Comparison of ENCODE assay signal across 9 cellular contexts in the genomic region with DNA sequence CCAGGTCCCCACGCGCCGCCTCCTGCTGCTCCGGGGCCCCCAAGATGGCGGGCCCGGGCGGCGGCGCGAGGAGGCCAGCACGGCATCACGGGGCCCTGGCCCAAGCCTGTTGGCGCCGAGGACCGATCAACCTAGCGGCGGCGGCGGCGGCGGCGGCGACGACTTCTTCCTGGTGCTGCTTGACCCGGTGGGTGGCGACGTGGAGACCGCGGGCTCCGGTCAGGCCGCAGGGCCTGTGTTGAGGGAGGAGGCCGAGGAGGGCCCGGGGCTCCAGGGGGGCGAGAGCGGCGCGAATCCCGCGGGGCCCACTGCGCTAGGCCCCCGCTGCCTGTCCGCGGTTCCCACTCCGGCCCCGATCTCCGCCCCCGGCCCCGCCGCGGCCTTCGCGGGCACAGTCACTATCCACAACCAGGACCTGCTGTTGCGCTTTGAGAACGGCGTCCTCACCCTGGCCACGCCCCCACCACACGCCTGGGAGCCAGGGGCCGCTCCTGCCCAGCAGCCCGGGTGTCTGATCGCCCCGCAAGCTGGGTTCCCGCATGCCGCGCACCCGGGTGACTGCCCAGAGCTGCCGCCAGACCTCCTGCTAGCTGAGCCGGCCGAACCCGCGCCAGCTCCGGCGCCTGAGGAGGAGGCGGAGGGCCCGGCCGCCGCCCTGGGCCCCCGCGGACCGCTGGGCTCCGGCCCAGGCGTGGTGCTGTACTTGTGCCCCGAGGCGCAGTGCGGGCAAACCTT. TPM values are rescaled to one million over a fixed set of nuclear protein-coding genes. Genes with fewer than 3 reads are reported as not detected.
DNase-seq lines count a peak whose midpoint lies in the region; ATAC-seq, FAIRE-seq and TF ChIP-seq lines count a peak whose summit lies in the region.
"Not testable (repeated sequence)": the region's sequence is repeated elsewhere in the genome, so short reads cannot be mapped to it uniquely, and the experiment has no call there.
"Had no signal": no experiment of that assay in that cellular context is flagged by ENCODE, and none has a peak within 500 bp of the region (broad histone marks: within the 10 kb centered on the region; RNA-seq: fewer than 3 reads in every experiment).

No MANE protein-coding gene starts in this region.

- not testable (repeated sequence) for H3K27me3 ChIP-seq in IMR-90 (ENCODE audit: control insufficient read depth, insufficient read depth, low read length); heart left ventricle; neural progenitor cell; tibial artery

- CTCF ChIA-PET in IMR-90 (lab: Yijun Ruan, JAX): not testable (repeated sequence)

- H3K79me2 ChIP-seq in neural progenitor cell (ENCODE audit: low read depth): peaks cover 26% of the 10 kb centered on the region

- TF ChIP-seq RAD21 in IMR-90 (IDR thresholded peaks at IDR 0.05; ENCODE audit: low read length): not testable (repeated sequence)

- H2AK9ac ChIP-seq in IMR-90 (replicated peaks; ENCODE audit: low read depth, low read length, poor library complexity): not testable (repeated sequence)

- H2BK5ac ChIP-seq in IMR-90 (ENCODE audit: low read depth, low read length, poor library complexity, severe bottlenecking): peak overlapping the region; percentile 70

- ATAC-seq in IMR-90 (ENCODE audit: low read depth): peak; percentile 70
- peak; percentile 72 to 92 (median 82) for ATAC-seq in heart left ventricle

- H2AK5ac ChIP-seq in IMR-90 (ENCODE audit: low read depth, low read length): not testable (repeated sequence)

- H2BK120ac ChIP-seq in IMR-90 (ENCODE audit: low read depth, low read length): not testable (repeated sequence)

- H3K9me1 ChIP-seq in IMR-90 (ENCODE audit: insufficient read depth, low read length): not testable (repeated sequence)

- TF ChIP-seq CTCF in IMR-90 (conservative IDR thresholded peaks at IDR 0.05; ENCODE audit: low read depth, low read length); astrocyte of the cerebellum (IDR thresholded peaks at IDR 0.05; ENCODE audit: low read depth, low read length, missing control alignments); heart left ventricle (IDR thresholded peaks at IDR 0.05); neural progenitor cell (IDR thresholded peaks at IDR 0.05); tibial artery (IDR thresholded peaks at IDR 0.05): not testable (repeated sequence)

- H3K4me2 ChIP-seq in IMR-90 (ENCODE audit: low read depth, low read length) (peak overlapping the region; percentile 61), neural progenitor cell (peak overlapping the region; percentile 66)

- H3K4me3 ChIP-seq in IMR-90 (ENCODE audit: insufficient read depth, low read depth, low read length) (peak overlapping the region; percentile 77), astrocyte of the cerebellum (ENCODE audit: low read depth, low read length) (peak overlapping the region; percentile 34), heart left ventricle (peak overlapping the region; percentile 32 to 78 (median 59)), neural progenitor cell (peak overlapping the region; percentile 64), tibial artery (peak overlapping the region; percentile 65 to 68)

- in situ Hi-C loops in IMR-90 (cut with MboI; ENCODE audit: low sequenced_read_pairs); astrocyte of the cerebellum (cut with HindIII; ENCODE audit: low sequenced_read_pairs): not testable (repeated sequence)

- H3K27ac Mint-ChIP-seq in neural progenitor cell: not testable (repeated sequence)

- H4K91ac ChIP-seq in IMR-90 (ENCODE audit: insufficient read depth, low read depth, low read length): not testable (repeated sequence)

- H3F3A ChIP-seq in neural progenitor cell (ENCODE audit: low read depth): not testable (repeated sequence)

- H3K9ac ChIP-seq in IMR-90 (ENCODE audit: low read depth, low read length): peak overlapping the region; percentile 67
- H3K9ac ChIP-seq in neural progenitor cell: peak overlapping the region; percentile 45

- H3K27me3 Mint-ChIP-seq in neural progenitor cell (ENCODE audit: insufficient read depth, low read depth): not testable (repeated sequence)

- 36% methylated on average over 17 of the region's 84 CpGs; no CpG with 5 or more reads in 1 of the 2 experiments for WGBS in IMR-90 (ENCODE audit: extremely low coverage in 2 of 2, insufficient read length in 1 of 2), 2 experiments
- 0 to 13% (median 1%) methylated on average over 13 to 79 of the region's 84 CpGs; no CpG with 5 or more reads in 1 of the 4 donors for WGBS in heart left ventricle, 4 donors

- peak overlapping the region; percentile 80 for H3K4me3 Mint-ChIP-seq in neural progenitor cell

- H3K79me1 ChIP-seq in IMR-90 (ENCODE audit: low read depth in 1 of 2, low read length in 2 of 2): not testable (repeated sequence)

- H3K56ac ChIP-seq in IMR-90 (ENCODE audit: extremely low read depth, insufficient read depth, low read length): not testable (repeated sequence)

- H4K8ac ChIP-seq in IMR-90 (ENCODE audit: low read depth in 2 of 2, low read length in 2 of 2): not testable (repeated sequence)

- intact Hi-C loops in IMR-90 (cut with micrococcal nuclease) (loop anchor here (10.0 kb wide), 2 partner anchors 438 to 1028 kb away; a partner anchor contains a TSS), heart left ventricle (cut with DNase I) (loop anchor here in 2 of 10 donors (10.0 kb wide), 1 partner anchor 322 kb away; a partner anchor contains a TSS), tibial artery (cut with DNase I; ENCODE audit: low total_unique reads) (loop anchor here (10.0 kb wide), 1 partner anchor 312 kb away; no protein-coding TSS in a partner anchor)

- H3K4ac ChIP-seq in IMR-90 (ENCODE audit: low read depth, low read length): not testable (repeated sequence)

- not testable (repeated sequence) for H3K23ac ChIP-seq in IMR-90 (ENCODE audit: low read depth, low read length)

- not testable (repeated sequence) for TF ChIP-seq POLR2A in GM12892 (IDR thresholded peaks at IDR 0.05; ENCODE audit: low read depth, low read length); IMR-90 (IDR thresholded peaks at IDR 0.05; ENCODE audit: low read depth, low read length)
- TF ChIP-seq POLR2A in heart left ventricle (IDR thresholded peaks at IDR 0.05): peak in 1 of 2 donors; percentile 22

- H3K27ac ChIP-seq in IMR-90 (ENCODE audit: insufficient read depth, low read length) (peak overlapping the region; percentile 80), heart left ventricle (peak overlapping the region; percentile 82 to 95 (median 90)), neural progenitor cell (peak overlapping the region; percentile 63), tibial artery (peak overlapping the region; percentile 96 to 97)

- peaks cover 21% of the 10 kb centered on the region for H3K4me1 Mint-ChIP-seq in neural progenitor cell

- not testable (repeated sequence) for H3K36me3 Mint-ChIP-seq in neural progenitor cell

- POLR2A ChIA-PET in IMR-90 (lab: Charles Lee; ENCODE audit: unreplicated experiment): not testable (repeated sequence)

- FAIRE-seq in GM12892 (lab: Jason Lieb, UNC): peak; percentile 81

- not testable (repeated sequence) for H2BK20ac ChIP-seq in IMR-90 (ENCODE audit: low read depth, low read length)

- not testable (repeated sequence) for BruUV-seq in IMR-90 (replicated peaks; lab: Mats Ljungman, UMichigan)

- peak overlapping the region; percentile 81 for H2AFZ ChIP-seq in IMR-90 (replicated peaks; ENCODE audit: low read length, poor library complexity)
- H2AFZ ChIP-seq in neural progenitor cell (replicated peaks): not testable (repeated sequence)

- not testable (repeated sequence) for DNase-seq in GM12892 (ENCODE audit: insufficient read length); IMR-90; astrocyte of the cerebellum (ENCODE audit: low read depth)
- DNase-seq in HCEC 1CT (peak; percentile 13), T-helper 2 cell (peak in 3 of 5 experiments; percentile 2 to 51 (median 40)), heart left ventricle (peak in 4 of 5 donors; percentile 18 to 66 (median 37)), neural progenitor cell (ENCODE audit: low spot score) (peak; percentile 48), tibial artery (peak in 1 of 2 donors; percentile 66)

- H3K9me3 Mint-ChIP-seq in neural progenitor cell: not testable (repeated sequence)

- H3K4me1 ChIP-seq in IMR-90 (ENCODE audit: control insufficient read depth, insufficient read depth, low read length); neural progenitor cell: not testable (repeated sequence)
- H3K4me1 ChIP-seq in heart left ventricle: peaks cover 0 to 39% (median 19%) of the 10 kb centered on the region in 12 donors
- H3K4me1 ChIP-seq in tibial artery: peaks cover 0 to 23% (median 1%) of the 10 kb centered on the region in 4 donors

- H2BK15ac ChIP-seq in IMR-90 (ENCODE audit: low read depth, low read length): not testable (repeated sequence)

- not testable (repeated sequence) for H3K9me3 ChIP-seq in IMR-90 (ENCODE audit: control insufficient read depth, insufficient read depth, low read length); heart left ventricle; neural progenitor cell (ENCODE audit: low read depth); tibial artery

- H4K5ac ChIP-seq in IMR-90 (ENCODE audit: low read depth, low read length): not testable (repeated sequence)

- not testable (repeated sequence) for H4K20me1 ChIP-seq in IMR-90 (ENCODE audit: insufficient read depth, low read length); neural progenitor cell (ENCODE audit: low read depth)

- not testable (repeated sequence) for H3K18ac ChIP-seq in IMR-90 (ENCODE audit: low read depth, low read length)

- H3K14ac ChIP-seq in IMR-90 (replicated peaks; ENCODE audit: low read depth, low read length): not testable (repeated sequence)

- not testable (repeated sequence) for H3K36me3 ChIP-seq in IMR-90 (ENCODE audit: control insufficient read depth, insufficient read depth, low read length); heart left ventricle; neural progenitor cell; tibial artery

- dilution Hi-C loops in IMR-90 (cut with HindIII; ENCODE audit: low sequenced_read_pairs, unreplicated experiment): not testable (repeated sequence)

RNA-seq across cellular contexts. Expression of a gene that starts 0.5 kb away (rescaled TPM):
- 2.7 TPM for polyA plus RNA-seq in GM12892 (2012; ENCODE audit: missing spikeins)
- total RNA-seq in IMR-90 (2012; rRNA removed): 5.2 and 6.7 TPM in 2 replicates
- polyA plus RNA-seq in IMR-90 (2012; rRNA removed): 2.6 and 2.7 TPM in 2 replicates
- 1.4 and 1.5 TPM in 2 replicates for polyA plus RNA-seq in IMR-90 (2012; cell fraction: cytosol; rRNA removed)
- polyA plus RNA-seq in IMR-90 (2012; cell fraction: nucleus; rRNA removed; ENCODE audit: low replicate concordance): 1.6 and 2.4 TPM in 2 replicates
- total RNA-seq in heart left ventricle: 10 to 100 TPM in 1 of 9 donors, 1 to 10 TPM in 8; 3.9 to 11.3 (median 7.1) TPM
- polyA plus RNA-seq in heart left ventricle: 1 to 10 TPM; 1.4 to 4.0 TPM
- total RNA-seq in neural progenitor cell (ENCODE audit: low replicate concordance): 8.3 and 9.7 TPM in 2 replicates
- total RNA-seq: HT-29 had no signal
